In the genomic region with DNA sequence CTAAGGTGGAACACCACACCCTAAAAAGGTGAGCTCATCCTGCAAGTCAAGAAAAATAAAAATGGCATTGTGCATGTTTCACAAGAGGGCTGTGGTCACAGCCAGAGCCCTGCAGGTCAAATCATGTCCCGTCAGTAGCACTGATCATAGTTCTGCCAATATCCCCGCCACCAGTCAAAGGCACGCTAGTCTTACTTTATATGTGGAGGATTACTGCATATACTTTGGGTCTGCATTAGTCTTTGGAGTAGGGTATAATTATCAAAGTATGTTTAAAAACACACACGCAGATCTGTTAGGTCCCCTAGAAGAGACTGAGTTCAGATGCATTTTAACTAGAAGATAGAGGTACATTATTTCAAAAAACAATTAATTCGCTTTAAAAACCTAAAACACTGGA, we compare ENCODE assay signal across 8 cellular contexts. TPM values are rescaled to one million over a fixed set of nuclear protein-coding genes. Genes with fewer than 3 reads are reported as not detected.
DNase-seq lines count a peak whose midpoint lies in the region; ATAC-seq, FAIRE-seq and TF ChIP-seq lines count a peak whose summit lies in the region.
"Had no signal": no experiment of that assay in that cellular context is flagged by ENCODE, and none has a peak within 500 bp of the region (broad histone marks: within the 10 kb centered on the region; RNA-seq: fewer than 3 reads in every experiment).

No MANE protein-coding gene starts in this region.

- H3K4me2 ChIP-seq in PC-3 (ENCODE audit: low read length): peak overlapping the region; percentile 97

- no TSS peak for BruUV-seq in PC-3 (replicated peaks; lab: Mats Ljungman, UMichigan)

- no peak for TF ChIP-seq POLR2A in sigmoid colon (IDR thresholded peaks at IDR 0.05)

- ATAC-seq in PC-3 (peak; percentile 16), GM19351 (IDR thresholded peaks at IDR 0.05; ENCODE audit: unreplicated experiment) (no peak)

- H3K4me3 ChIP-seq in PC-3 (ENCODE audit: low read length) (peak overlapping the region; percentile 95), fibroblast of pulmonary artery (replicated peaks; ENCODE audit: low read depth, low read length) (peak overlapping the region; percentile 63), sigmoid colon (peak overlapping the region in 3 of 4 donors; percentile 70 to 78 (median 72))

- FAIRE-seq in GM19239 (lab: Jason Lieb, UNC): no peak

- no peak overlapping the region for H2AFZ ChIP-seq in PC-3 (ENCODE audit: low read length)

- H3K27me3 ChIP-seq in PC-3 (ENCODE audit: low read length) (no peaks in the 10 kb centered on the region), sigmoid colon (no peaks in the 10 kb centered on the region)

- peak overlapping the region; percentile 69 for H3K27ac ChIP-seq in PC-3 (ENCODE audit: low read length)
- peak overlapping the region in 3 of 4 donors; percentile 86 to 92 (median 89) for H3K27ac ChIP-seq in sigmoid colon
- H3K27ac ChIP-seq: HL-60 had no signal

- POLR2A ChIA-PET in PC-3 (lab: Charles Lee; ENCODE audit: unreplicated experiment): interaction anchor here (0.7 kb wide), 1 partner anchor 18 kb away, joined by 4 read pairs; no protein-coding TSS in a partner anchor

- 29 to 70% methylated on average over 5 of the region's 5 CpGs for WGBS in sigmoid colon, 2 donors

- DNase-seq in HT1080 (ENCODE audit: low read depth) (peak; percentile 6), PC-3 (peak; percentile 75), fibroblast of pulmonary artery (ENCODE audit: low read depth) (no peak), sigmoid colon (no peak), glomerular visceral epithelial cell (ENCODE audit: extremely low spot score) (no peak), GM19239 (ENCODE audit: insufficient read length, low spot score) (no peak)

- H3F3A ChIP-seq in PC-3 (ENCODE audit: low read length, unreplicated experiment): no peaks in the 10 kb centered on the region

- H3K4me1 ChIP-seq in PC-3 (ENCODE audit: insufficient read depth, low read length) (peaks cover 26% of the 10 kb centered on the region), sigmoid colon (peaks cover 0 to 47% (median 33%) of the 10 kb centered on the region in 4 donors)

- TF ChIP-seq CTCF in PC-3 (conservative IDR thresholded peaks at IDR 0.05; ENCODE audit: low read depth, low read length): no peak
- TF ChIP-seq CTCF in fibroblast of pulmonary artery (IDR thresholded peaks at IDR 0.05; ENCODE audit: low read length, missing control alignments): no peak
- no peak for TF ChIP-seq CTCF in sigmoid colon (IDR thresholded peaks at IDR 0.05)

- intact Hi-C loops in PC-3 (cut with micrococcal nuclease): loop anchor here (1.0 to 10.0 kb wide), 4 partner anchors 17 to 398 kb away; no protein-coding TSS in a partner anchor
- intact Hi-C loops in sigmoid colon (cut with DNase I): loop anchor here (5.0 to 10.0 kb wide), 3 partner anchors 231 to 667 kb away; partner anchors contain the start of gene CCDC28A

- CTCF ChIA-PET in PC-3 (lab: Charles Lee): interaction anchor here (0.7 to 1.2 kb wide), 2 partner anchors 99 to 397 kb away, joined by 3 to 8 read pairs; no protein-coding TSS in a partner anchor

- TF ChIP-seq EP300 in sigmoid colon (IDR thresholded peaks at IDR 0.05): no peak

- H3K9me3 ChIP-seq in PC-3 (ENCODE audit: low read length) (no peaks in the 10 kb centered on the region), sigmoid colon (no peaks in the 10 kb centered on the region)

- no peaks in the 10 kb centered on the region for H4K20me1 ChIP-seq in PC-3 (ENCODE audit: low read length)

- no peaks in the 10 kb centered on the region for H3K9me2 ChIP-seq in PC-3 (replicated peaks; ENCODE audit: low read length)

- peaks cover 56% of the 10 kb centered on the region for H3K79me2 ChIP-seq in PC-3 (ENCODE audit: low read length)

- no peaks in the 10 kb centered on the region; the same call in 1 of the 2 replicates for H3K36me3 ChIP-seq in PC-3 (ENCODE audit: low read depth, low read length)
- no peaks in the 10 kb centered on the region for H3K36me3 ChIP-seq in sigmoid colon

- peak overlapping the region; percentile 94 for H3K9ac ChIP-seq in PC-3 (ENCODE audit: low read length)

RNA-seq across cellular contexts. Expression of gene PERP, which starts 1.8 kb away (rescaled TPM):
- 39.9 and 60.2 TPM in 2 replicates for total RNA-seq in HT1080 (2014; rRNA removed; shearing (Covaris generic))
- polyA plus RNA-seq in HT1080 (2015; cell fraction: cytosol; rRNA removed): 88.2 and 102 TPM in 2 replicates
- 44.3 and 51.5 TPM in 2 replicates for polyA plus RNA-seq in HT1080 (2015; cell fraction: nucleus; rRNA removed)
- total RNA-seq in PC-3 (2014; rRNA removed) (42.5 and 50.3 TPM in 2 replicates), sigmoid colon (10 to 100 TPM; 35.0 to 41.4 (median 37.1) TPM)
- 10 to 100 TPM; 21.7 to 43.7 (median 31.8) TPM for polyA plus RNA-seq in sigmoid colon

RNA-seq across cellular contexts. Expression of gene ARFGEF3, which starts 56.3 kb away (rescaled TPM):
- total RNA-seq in HT1080 (2014; rRNA removed; shearing (Covaris generic)): 4.1 and 4.5 TPM in 2 replicates
- 2.9 and 4.1 TPM in 2 replicates for polyA plus RNA-seq in HT1080 (2015; cell fraction: cytosol; rRNA removed)
- polyA plus RNA-seq in HT1080 (2015; cell fraction: nucleus; rRNA removed): 5.1 and 5.7 TPM in 2 replicates
- total RNA-seq in PC-3 (2014; rRNA removed) (7.8 and 8.8 TPM in 2 replicates), sigmoid colon (1 to 10 TPM; 1.5 to 3.6 (median 2.8) TPM)
- polyA plus RNA-seq in sigmoid colon: 1 to 10 TPM; 3.5 to 5.2 (median 3.6) TPM

Comparison
In these comparisons a context has a peak if more than half of its experiments do, and no peak if none do; other contexts are left out.
1. DNase-seq: peak in HT1080 (single experiment) and PC-3 (single experiment); none in fibroblast of pulmonary artery (single experiment), sigmoid colon (single experiment), glomerular visceral epithelial cell (single experiment) and GM19239 (single experiment).
2. Peak in every context shown above with its lines, with median percentiles within 50 percentile points of each other: H3K4me3 ChIP-seq.